In genomic region chr12:82857911-82858533, GRCh38 we compare ENCODE assay signal across 24 cellular contexts.
DNase-seq lines count a peak whose midpoint lies in the region; ATAC-seq, FAIRE-seq and TF ChIP-seq lines count a peak whose summit lies in the region.
"Had no signal": no experiment of that assay in that cellular context is flagged by ENCODE, and none has a peak within 500 bp of the region (broad histone marks: within the 10 kb centered on the region; RNA-seq: fewer than 3 reads in every experiment).

No MANE protein-coding gene starts in this region.

- no peaks in the 10 kb centered on the region for H3K27me3 Mint-ChIP-seq in activated T-cell treated with anti-CD3 and anti-CD28 coated beads, Interleukin-2, amount 50 U/mL, for 4 hours (ENCODE audit: low read depth)
- H3K27me3 Mint-ChIP-seq: activated B cell treated with CpG ODN at 0.5 μM for 24 hours; activated CD4-positive, alpha-beta memory T cell treated with anti-CD3 and anti-CD28 coated beads, Interleukin-2, amount 10 ng/mL, durations not matched to agents 7 days and 5 days; activated T-cell treated with anti-CD3 and anti-CD28 coated beads, Interleukin-2, amount 50 U/mL, for 24 hours had no signal

- H3K36me3 Mint-ChIP-seq in activated T-cell treated with anti-CD3 and anti-CD28 coated beads, Interleukin-2, amount 50 U/mL, for 4 hours (ENCODE audit: insufficient read depth), result peaks cover 9% of the 10 kb centered on the region

- no peaks in the 10 kb centered on the region for H3K4me1 Mint-ChIP-seq in activated T-cell treated with anti-CD3 and anti-CD28 coated beads, Interleukin-2, amount 50 U/mL, for 4 hours (ENCODE audit: low read depth)
- H3K4me1 Mint-ChIP-seq: activated B cell treated with CpG ODN at 0.5 μM for 24 hours; activated CD4-positive, alpha-beta memory T cell treated with anti-CD3 and anti-CD28 coated beads, Interleukin-2, amount 10 ng/mL, durations not matched to agents 7 days and 5 days had no signal

- DNase-seq in HAP-1 (ENCODE audit: low spot score in 2 of 2) (peak; percentile 42 to 72), bronchial epithelial cell (ENCODE audit: low read depth) (peak; percentile 15), substantia nigra (lab: John Stamatoyannopoulos, UW) (no peak), NCI-H1930 (lab: John Stamatoyannopoulos, UW) (no peak), upper lobe of left lung (no peak)
- no peak for DNase-seq in activated T-cell treated with anti-CD3 and anti-CD28 coated beads, Interleukin-2, amount 50 U/mL, for 4 hours
- DNase-seq: activated B cell treated with CpG ODN at 0.5 μM for 24 hours; activated CD4-positive, alpha-beta memory T cell treated with anti-CD3 and anti-CD28 coated beads, Interleukin-2, amount 10 ng/mL, durations not matched to agents 7 days and 5 days; activated T-cell treated with anti-CD3 and anti-CD28 coated beads, Interleukin-2, amount 50 U/mL, for 24 hours; AML-193; Caco-2; foreskin melanocyte; IMR-90; left lung; MM.1S; NCI-H146; NCI-H774; right cardiac atrium had no signal

- no peak for FAIRE-seq in bronchial epithelial cell (lab: Jason Lieb, UNC)
- FAIRE-seq: colon had no signal

- H3K4me3 ChIP-seq in HAP-1, result no peak overlapping the region
- H3K4me3 ChIP-seq in bronchial epithelial cell (ENCODE audit: low read depth, low read length), result no peak overlapping the region
- H3K4me3 ChIP-seq in iPS-20b (ENCODE audit: low read length), result peak overlapping the region; percentile 11; the same call in 1 of the 2 replicates
- no peak overlapping the region for H3K4me3 ChIP-seq in upper lobe of left lung
- H3K4me3 ChIP-seq: left lung, SJSA1, thoracic aorta had no signal

- H3K36me3 ChIP-seq in HAP-1 (replicated peaks), result no peaks in the 10 kb centered on the region
- H3K36me3 ChIP-seq in bronchial epithelial cell (ENCODE audit: control insufficient read depth, insufficient read depth, low read length), result no peaks in the 10 kb centered on the region
- no peaks in the 10 kb centered on the region for H3K36me3 ChIP-seq in iPS-20b (ENCODE audit: insufficient read depth, low read depth, low read length)
- no peaks in the 10 kb centered on the region for H3K36me3 ChIP-seq in upper lobe of left lung
- H3K36me3 ChIP-seq: left lung, SJSA1, thoracic aorta had no signal

- no peak for TF ChIP-seq EP300 in upper lobe of left lung (IDR thresholded peaks at IDR 0.05)

- 0 out of 2 replicates have a peak overlapping the region, but pooled peaks have one; percentile 2 for H3K9ac ChIP-seq in iPS-20b (ENCODE audit: low read depth, low read length)

- no peak for TF ChIP-seq CTCF in bronchial epithelial cell (IDR thresholded peaks at IDR 0.05; ENCODE audit: insufficient read depth, low read length, severe bottlenecking)
- TF ChIP-seq CTCF in upper lobe of left lung (IDR thresholded peaks at IDR 0.05), result no peak

- ATAC-seq in upper lobe of left lung (ENCODE audit: low FRiP score in 2 of 2), result no peak
- ATAC-seq in activated T-cell treated with anti-CD3 and anti-CD28 coated beads, Interleukin-2, amount 50 U/mL, for 4 hours, result no peak
- ATAC-seq: activated naive CD4-positive, alpha-beta T cell treated with anti-CD3 and anti-CD28 coated beads, Interleukin-2, amount 50 U/mL, for 72 hours; left lung had no signal

- in situ Hi-C loops in HAP-1 (cut with MboI; ENCODE audit: low sequenced_read_pairs), result no loop called here

- H3K4me3 Mint-ChIP-seq in activated T-cell treated with anti-CD3 and anti-CD28 coated beads, Interleukin-2, amount 50 U/mL, for 4 hours, result no peak overlapping the region
- H3K4me3 Mint-ChIP-seq: activated B cell treated with CpG ODN at 0.5 μM for 24 hours; activated CD4-positive, alpha-beta memory T cell treated with anti-CD3 and anti-CD28 coated beads, Interleukin-2, amount 10 ng/mL, durations not matched to agents 7 days and 5 days; activated T-cell treated with anti-CD3 and anti-CD28 coated beads, Interleukin-2, amount 50 U/mL, for 24 hours; T-helper 1 cell treated with Interleukin-12 subunit alpha and Interleukin-12 subunit beta and Interleukin-4 antibody, amounts not matched to agents 30 μg/mL and 1 μg/mL, for 36 hours had no signal

- H3K27me3 ChIP-seq in HAP-1 (ENCODE audit: low read depth), result no peaks in the 10 kb centered on the region
- no peaks in the 10 kb centered on the region for H3K27me3 ChIP-seq in bronchial epithelial cell (ENCODE audit: control insufficient read depth, insufficient read depth, low read length)
- H3K27me3 ChIP-seq in iPS-20b (ENCODE audit: insufficient read depth, low read length), result no peaks in the 10 kb centered on the region
- no peaks in the 10 kb centered on the region for H3K27me3 ChIP-seq in upper lobe of left lung
- H3K27me3 ChIP-seq: left lung, SJSA1 had no signal

- H3K9me3 Mint-ChIP-seq in activated T-cell treated with anti-CD3 and anti-CD28 coated beads, Interleukin-2, amount 50 U/mL, for 4 hours, result no peaks in the 10 kb centered on the region
- H3K9me3 Mint-ChIP-seq: activated B cell treated with CpG ODN at 0.5 μM for 24 hours; activated CD4-positive, alpha-beta memory T cell treated with anti-CD3 and anti-CD28 coated beads, Interleukin-2, amount 10 ng/mL, durations not matched to agents 7 days and 5 days; activated naive CD4-positive, alpha-beta T cell treated with anti-CD3 and anti-CD28 coated beads, Interleukin-2, amount 50 U/mL, for 72 hours; activated T-cell treated with anti-CD3 and anti-CD28 coated beads, Interleukin-2, amount 50 U/mL, for 24 hours; T-helper 1 cell treated with Interleukin-12 subunit alpha and Interleukin-12 subunit beta and Interleukin-4 antibody, amounts not matched to agents 30 μg/mL and 1 μg/mL, for 36 hours had no signal

- no peak for TF ChIP-seq POLR2A in upper lobe of left lung (IDR thresholded peaks at IDR 0.05)

- H3K9me3 ChIP-seq in HAP-1 (no peaks in the 10 kb centered on the region), iPS-20b (ENCODE audit: insufficient read depth, low read depth, low read length) (no peaks in the 10 kb centered on the region), upper lobe of left lung (no peaks in the 10 kb centered on the region)
- H3K9me3 ChIP-seq: Caco-2, left lung, SJSA1, thoracic aorta had no signal

- H3K27ac ChIP-seq in iPS-20b (ENCODE audit: low read length) (no peak overlapping the region), substantia nigra (ENCODE audit: low read depth, low read length, poor library complexity, severe bottlenecking) (peak overlapping the region; percentile 50), upper lobe of left lung (peak overlapping the region in 1 of 4 donors; percentile 28)
- H3K27ac ChIP-seq: left lung, SJSA1, thoracic aorta had no signal

- peaks cover 24% of the 10 kb centered on the region for H3K4me1 ChIP-seq in HAP-1
- peaks cover 21% of the 10 kb centered on the region for H3K4me1 ChIP-seq in iPS-20b (ENCODE audit: insufficient read depth, low read length)
- H3K4me1 ChIP-seq in upper lobe of left lung, result peaks cover 0 to 9% (median 4%) of the 10 kb centered on the region in 4 donors
- H3K4me1 ChIP-seq: Caco-2, SJSA1 had no signal

- WGBS in upper lobe of left lung, 2 donors, result 80 to 83% methylated on average over 10 of the region's 10 CpGs

Comparison
In these comparisons a context has a peak if more than half of its experiments do, and no peak if none do; other contexts are left out.
1. DNase-seq: peak in HAP-1 (2 of 2) and bronchial epithelial cell (single experiment); none in substantia nigra (0 of 49), NCI-H1930 (0 of 2), upper lobe of left lung (0 of 2) and activated T-cell treated with anti-CD3 and anti-CD28 coated beads, Interleukin-2, amount 50 U/mL, for 4 hours (single experiment).